Comparison of ENCODE assay signal across 10 cellular contexts in genomic region chr19:50500060-50500752, GRCh38. TPM values are rescaled to one million over a fixed set of nuclear protein-coding genes. Genes with fewer than 3 reads are reported as not detected.
A peak's percentile ranks its signal among the peaks of the same experiment; 100 is the strongest.
DNase-seq lines count a peak whose midpoint lies in the region; ATAC-seq and TF ChIP-seq lines count a peak whose summit lies in the region.
"Had no signal": no experiment of that assay in that cellular context is flagged by ENCODE, and none has a peak within 500 bp of the region (broad histone marks: within the 10 kb centered on the region; RNA-seq: fewer than 3 reads in every experiment).

No MANE protein-coding gene starts in this region.

- H3K9ac ChIP-seq in NT2/D1 (ENCODE audit: insufficient read length, low read depth): no peak overlapping the region

- H3K27me3 ChIP-seq in NT2/D1 (ENCODE audit: insufficient read depth, insufficient read length): peaks cover 48% of the 10 kb centered on the region
- no peaks in the 10 kb centered on the region for H3K27me3 ChIP-seq in cardiac muscle cell

- TF ChIP-seq CTCF in cardiac muscle cell (IDR thresholded peaks at IDR 0.05; ENCODE audit: low read depth, low read length) (peak; percentile 19), retinal pigment epithelial cell (conservative IDR thresholded peaks at IDR 0.05; ENCODE audit: low read depth, low read length) (peak; percentile 40)

- H3K27ac ChIP-seq in cardiac muscle cell: peak overlapping the region; percentile 100

- H3K4me1 ChIP-seq in NT2/D1 (ENCODE audit: insufficient read depth, insufficient read length): peaks cover 13% of the 10 kb centered on the region
- H3K4me1 ChIP-seq in cardiac muscle cell (ENCODE audit: low read depth): peaks cover 17% of the 10 kb centered on the region

- peak overlapping the region; percentile 15 for H3K4me3 ChIP-seq in NT2/D1 (ENCODE audit: insufficient read length, low read depth)
- peak overlapping the region; percentile 99 for H3K4me3 ChIP-seq in cardiac muscle cell
- no peak overlapping the region for H3K4me3 ChIP-seq in retinal pigment epithelial cell (ENCODE audit: low read length)

- H3K9me3 ChIP-seq in NT2/D1 (ENCODE audit: insufficient read depth, low read length): no peaks in the 10 kb centered on the region
- no peaks in the 10 kb centered on the region for H3K9me3 ChIP-seq in cardiac muscle cell (ENCODE audit: low read depth)

- DNase-seq in DMS53 (lab: John Stamatoyannopoulos, UW) (peak; percentile 42), DMS53 treated with DMSO at 0.1 percent for 48 hours (lab: John Stamatoyannopoulos, UW; ENCODE audit: unreplicated experiment) (no peak), NT2/D1 (ENCODE audit: low read depth, low spot score) (no peak), cardiac muscle cell (ENCODE audit: low read depth in 1 of 2, low spot score in 1 of 2) (peak in 1 of 2 donors; percentile 96), retinal pigment epithelial cell (ENCODE audit: low read depth) (no peak), NCI-H2196 treated with DMSO at 0.1 percent for 48 hours (lab: John Stamatoyannopoulos, UW; ENCODE audit: unreplicated experiment) (no peak)
- DNase-seq: 8988T, NCI-H446 treated with DMSO at 0.1 percent for 48 hours had no signal

- H3K36me3 ChIP-seq in NT2/D1 (ENCODE audit: insufficient read depth, insufficient read length, low read length) (no peaks in the 10 kb centered on the region), cardiac muscle cell (peaks cover 21% of the 10 kb centered on the region)

- ATAC-seq in HG02840 (IDR thresholded peaks at IDR 0.05; ENCODE audit: low FRiP score, unreplicated experiment): no peak
- ATAC-seq in GM18868 (IDR thresholded peaks at IDR 0.05; ENCODE audit: unreplicated experiment): no peak

RNA-seq across cellular contexts. Expression of gene JOSD2, which starts 10.8 kb away (rescaled TPM):
- 21.4 and 25.4 TPM in 2 replicates for total RNA-seq in cardiac muscle cell
- polyA plus RNA-seq in cardiac muscle cell: 29.5 and 44.8 TPM in 2 replicates

RNA-seq across cellular contexts. Expression of gene ASPDH, which starts 13.5 kb away (rescaled TPM):
- total RNA-seq in cardiac muscle cell: not detected in 2 replicates
- polyA plus RNA-seq in cardiac muscle cell: not detected in 2 replicates

RNA-seq across cellular contexts. Expression of gene GARIN5A, which starts 23.6 kb away (rescaled TPM):
- 7.7 and 9.4 TPM in 2 replicates for total RNA-seq in cardiac muscle cell
- 4.8 and 9.3 TPM in 2 replicates for polyA plus RNA-seq in cardiac muscle cell

RNA-seq across cellular contexts. Expression of gene EMC10, which starts 23.9 kb away (rescaled TPM):
- 308 and 370 TPM in 2 replicates for total RNA-seq in cardiac muscle cell
- 280 and 382 TPM in 2 replicates for polyA plus RNA-seq in cardiac muscle cell
